ENCODE assay signal across 8 cellular contexts in genomic region chr16:11345040-11345862, GRCh38. TPM values are rescaled to one million over a fixed set of nuclear protein-coding genes. Genes with fewer than 3 reads are reported as not detected.
A peak's percentile ranks its signal among the peaks of the same experiment; 100 is the strongest.
DNase-seq lines count a peak whose midpoint lies in the region; ATAC-seq and TF ChIP-seq lines count a peak whose summit lies in the region.

TSS of gene RMI2 (plus strand) at chr16:11345459. CDS start at chr16:11345472, 13 bp downstream.

- ATAC-seq in GM21619 (IDR thresholded peaks at IDR 0.05; ENCODE audit: unreplicated experiment): peak; percentile 92

- TF ChIP-seq CTCF in epithelial cell of proximal tubule (conservative IDR thresholded peaks at IDR 0.05; ENCODE audit: low read depth, low read length): no peak

- no peak for TF ChIP-seq EP300 in Ishikawa (IDR thresholded peaks at IDR 0.05; ENCODE audit: borderline replicate concordance)

- DNase-seq in DMS153 treated with DMSO at 0.1 percent for 48 hours (lab: John Stamatoyannopoulos, UW; ENCODE audit: unreplicated experiment) (peak; percentile 96), OCI-M2 (lab: John Stamatoyannopoulos, UW; ENCODE audit: unreplicated experiment) (peak; percentile 48), activated T-cell treated with anti-CD3 and anti-CD28 coated beads for 24 hours (ENCODE audit: low read depth) (peak; percentile 94), epithelial cell of proximal tubule (ENCODE audit: low read depth) (no peak), mucosa of gallbladder (ENCODE audit: low spot score) (peak; percentile 97)
- peak; percentile 86 to 91 for DNase-seq in stimulated activated CD8-positive, alpha-beta memory T cell treated with anti-CD3 and anti-CD28 coated beads, Interleukin-4, amount 100 ng/mL, for 4 hours (ENCODE audit: low read depth in 2 of 2, low spot score in 1 of 2)

- H3K4me3 ChIP-seq in epithelial cell of proximal tubule (ENCODE audit: low read depth, low read length): peak within 1 kb of the TSS; percentile 70

- no peak for TF ChIP-seq RAD21 in Ishikawa (IDR thresholded peaks at IDR 0.05; ENCODE audit: low read depth)

TF ChIP-seq in Ishikawa, 13 proteins besides CTCF, POLR2A, EP300 and RAD21:
- TF ChIP-seq FOXM1 (IDR thresholded peaks at IDR 0.05; ENCODE audit: borderline replicate concordance, low read depth) (no peak), REST (IDR thresholded peaks at IDR 0.05; ENCODE audit: low read depth) (no peak), TAF1 (IDR thresholded peaks at IDR 0.05; ENCODE audit: low read depth) (peak; percentile 74; the same call in 1 of the 2 replicates), CEBPB (IDR thresholded peaks at IDR 0.05) (no peak), YY1 (IDR thresholded peaks at IDR 0.05; ENCODE audit: low read depth) (peak; percentile 89), USF1 (IDR thresholded peaks at IDR 0.05) (0 out of 2 replicates have a peak, but pooled peaks have one; percentile 15), TEAD4 (IDR thresholded peaks at IDR 0.05) (no peak), EGR1 (IDR thresholded peaks at IDR 0.05) (peak; percentile 60), TCF12 (IDR thresholded peaks at IDR 0.05; ENCODE audit: low read depth) (peak; percentile 50; the same call in 1 of the 2 replicates), ZBTB7A (IDR thresholded peaks at IDR 0.05; ENCODE audit: low read depth) (no peak), NFIC (IDR thresholded peaks at IDR 0.05) (no peak), MAX (IDR thresholded peaks at IDR 0.05) (peak; percentile 96), CREB1 (IDR thresholded peaks at IDR 0.05; ENCODE audit: low read depth) (no peak)
TF ChIP-seq in Ishikawa: peak in this region for 6.

RNA-seq across cellular contexts. Expression of gene RMI2, which starts in this region (rescaled TPM):
- total RNA-seq in epithelial cell of proximal tubule (13.7 and 26.2 TPM in 2 replicates), mucosa of gallbladder (4.4 TPM)
